Comparison of ENCODE assay signal across 8 cellular contexts in the genomic region with DNA sequence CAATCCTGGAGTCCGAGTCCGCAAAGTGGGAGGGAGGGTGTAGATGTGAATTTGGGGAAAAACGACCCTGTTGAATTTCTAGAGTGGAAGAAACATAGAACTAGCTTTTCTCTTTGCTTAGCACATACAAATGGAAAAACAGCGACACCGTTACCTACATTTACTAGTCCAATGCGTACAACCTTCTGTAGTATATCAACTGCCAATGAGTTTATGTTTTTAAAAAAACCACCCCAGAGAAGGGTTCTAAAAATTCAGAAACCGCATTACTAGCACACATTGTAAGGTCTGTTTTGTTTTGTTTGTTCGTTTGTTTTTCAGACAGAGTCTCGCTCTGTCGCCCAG. TPM values are rescaled to one million over a fixed set of nuclear protein-coding genes. Genes with fewer than 3 reads are reported as not detected.
A peak's percentile ranks its signal among the peaks of the same experiment; 100 is the strongest.
DNase-seq lines count a peak whose midpoint lies in the region; ATAC-seq and TF ChIP-seq lines count a peak whose summit lies in the region.

No MANE protein-coding gene starts in this region.

- H3K27ac ChIP-seq in layer of hippocampus (ENCODE audit: low read depth, low read length), result peak overlapping the region; percentile 52
- H3K27ac ChIP-seq in thymus (ENCODE audit: low read depth), result peak overlapping the region; percentile 74

- no peak for DNase-seq in activated CD8-positive, alpha-beta T cell treated with anti-CD3 and anti-CD28 coated beads for 36 hours
- DNase-seq in midbrain (lab: John Stamatoyannopoulos, UW), result no peak
- DNase-seq in amniotic stem cell (lab: John Stamatoyannopoulos, UW), result no peak

- WGBS in thymus, result 26% methylated on average over 10 of the region's 10 CpGs

- H3K27me3 ChIP-seq in layer of hippocampus (ENCODE audit: control insufficient read depth, insufficient read depth, low read length), result no peaks in the 10 kb centered on the region
- H3K27me3 ChIP-seq in thymus (ENCODE audit: control insufficient read depth, insufficient read depth), result no peaks in the 10 kb centered on the region

- POLR2A ChIA-PET in activated CD8-positive, alpha-beta T cell treated with anti-CD3 and anti-CD28 coated beads for 36 hours (lab: Charles Lee), result interaction anchor here (1.0 to 3.1 kb wide), 2 partner anchors 57 to 60 kb away, joined by 4 to 14 read pairs; a partner anchor contains a TSS

- H3K4me1 ChIP-seq in thymus (ENCODE audit: control insufficient read depth, insufficient read depth, low read length), result peaks cover 2% of the 10 kb centered on the region

- peaks cover 2% of the 10 kb centered on the region for H3K9me3 Mint-ChIP-seq in activated CD8-positive, alpha-beta T cell treated with anti-CD3 and anti-CD28 coated beads for 36 hours

- H3K4me3 Mint-ChIP-seq in activated CD8-positive, alpha-beta T cell treated with anti-CD3 and anti-CD28 coated beads for 36 hours, result peak overlapping the region; percentile 95

- ATAC-seq in GM18508 (IDR thresholded peaks at IDR 0.05; ENCODE audit: insufficient read depth, unreplicated experiment) (peak; percentile 22), HG02840 (IDR thresholded peaks at IDR 0.05; ENCODE audit: low FRiP score, unreplicated experiment) (peak; percentile 29), GM18520 (IDR thresholded peaks at IDR 0.05; ENCODE audit: unreplicated experiment) (no peak)
- peak; percentile 26 for ATAC-seq in activated CD8-positive, alpha-beta T cell treated with anti-CD3 and anti-CD28 coated beads for 36 hours

- no peaks in the 10 kb centered on the region for H3K9me3 ChIP-seq in thymus (ENCODE audit: control insufficient read depth)

- CTCF ChIA-PET in activated CD8-positive, alpha-beta T cell treated with anti-CD3 and anti-CD28 coated beads for 36 hours (lab: Charles Lee), result no interaction called here

- peak overlapping the region; percentile 95 for H3K4me3 ChIP-seq in thymus (ENCODE audit: low read length)

- H3K36me3 ChIP-seq in thymus (ENCODE audit: control insufficient read depth, insufficient read depth), result no peaks in the 10 kb centered on the region

- peaks cover 25% of the 10 kb centered on the region for H3K36me3 Mint-ChIP-seq in activated CD8-positive, alpha-beta T cell treated with anti-CD3 and anti-CD28 coated beads for 36 hours (ENCODE audit: low read depth)

- peaks cover 27% of the 10 kb centered on the region for H3K4me1 Mint-ChIP-seq in activated CD8-positive, alpha-beta T cell treated with anti-CD3 and anti-CD28 coated beads for 36 hours (ENCODE audit: low read depth)

- intact Hi-C loops in activated CD8-positive, alpha-beta T cell treated with anti-CD3 and anti-CD28 coated beads for 36 hours (cut with micrococcal nuclease), result no loop called here

- no peak for TF ChIP-seq CTCF in activated CD8-positive, alpha-beta T cell treated with anti-CD3 and anti-CD28 coated beads for 36 hours (IDR thresholded peaks at IDR 0.05)

- peak overlapping the region; percentile 97 for H3K27ac Mint-ChIP-seq in activated CD8-positive, alpha-beta T cell treated with anti-CD3 and anti-CD28 coated beads for 36 hours

- no peaks in the 10 kb centered on the region for H3K27me3 Mint-ChIP-seq in activated CD8-positive, alpha-beta T cell treated with anti-CD3 and anti-CD28 coated beads for 36 hours

RNA-seq across cellular contexts. Expression of a gene that starts 0.3 kb away (rescaled TPM):
- 10 to 100 TPM; 59.6 to 63.4 TPM for total RNA-seq in activated CD8-positive, alpha-beta T cell treated with anti-CD3 and anti-CD28 coated beads for 36 hours
- 45.4 TPM for polyA plus RNA-seq in thymus

RNA-seq across cellular contexts. Expression of a gene that starts 45.6 kb away (rescaled TPM):
- not detected for total RNA-seq in activated CD8-positive, alpha-beta T cell treated with anti-CD3 and anti-CD28 coated beads for 36 hours
- not detected for polyA plus RNA-seq in thymus

RNA-seq across cellular contexts. Expression of a gene that starts 59.2 kb away (rescaled TPM):
- total RNA-seq in activated CD8-positive, alpha-beta T cell treated with anti-CD3 and anti-CD28 coated beads for 36 hours, result 100 to 1,000 TPM; 168 to 170 TPM
- 112 TPM for polyA plus RNA-seq in thymus
